30 cellular contexts compared by ENCODE assay signal in genomic region chr1:34974626-34975025, GRCh38. TPM values are rescaled to one million over a fixed set of nuclear protein-coding genes. Genes with fewer than 3 reads are reported as not detected.
"Had no signal": no experiment of that assay in that cellular context is flagged by ENCODE, and none has a peak within 500 bp of the region (broad histone marks: within the 10 kb centered on the region; RNA-seq: fewer than 3 reads in every experiment).

No MANE protein-coding gene starts in this region.

- H3K9me3 ChIP-seq: left lung, lower lobe of right lung, pancreas, prostate gland, suprapubic skin, thoracic aorta, tibial nerve, uterus had no signal

- H3K4me1 Mint-ChIP-seq: mesothelial cell of epicardium had no signal

- H3K4me3 Mint-ChIP-seq: mesothelial cell of epicardium; naive B cell; nephron; neural crest cell; stimulated activated naive CD8-positive, alpha-beta T cell treated with anti-CD3 and anti-CD28 coated beads, Interleukin-15, Interleukin-2, amounts not matched to agents 100 ng/mL and 50 ng/mL, for 24 hours; type B pancreatic cell had no signal

- H3K36me3 Mint-ChIP-seq: type B pancreatic cell had no signal

- H3K27ac Mint-ChIP-seq: mesothelial cell of epicardium; naive B cell; nephron; stimulated activated naive CD8-positive, alpha-beta T cell treated with anti-CD3 and anti-CD28 coated beads, Interleukin-15, Interleukin-2, amounts not matched to agents 100 ng/mL and 50 ng/mL, for 24 hours; type B pancreatic cell had no signal

- H3K9me3 Mint-ChIP-seq: mesothelial cell of epicardium, neural crest cell, type B pancreatic cell had no signal

- DNase-seq: hippocampal formation; kidney; left colon; left lung; lower lobe of right lung; mammary epithelial cell; mesenchymal stem cell; naive B cell; nucleus accumbens; pancreas; posterior cingulate gyrus; retina; right cardiac atrium; stimulated activated CD4-positive, alpha-beta T cell treated with anti-CD3 and anti-CD28 coated beads, Interleukin-12 subunit alpha, Interleukin-12 subunit beta, amount 100 ng/mL, for 4 hours; stimulated activated CD4-positive, alpha-beta T cell treated with anti-CD3 and anti-CD28 coated beads, Interleukin-15, amount 100 ng/mL, for 24 hours; stimulated activated CD4-positive, alpha-beta T cell treated with anti-CD3 and anti-CD28 coated beads, Interleukin-2, amount 100 ng/mL, for 24 hours; stimulated activated CD4-positive, alpha-beta T cell treated with anti-CD3 and anti-CD28 coated beads, Interleukin-4, amount 100 ng/mL, for 1 hour; stimulated activated naive CD4-positive, alpha-beta T cell; uterus had no signal

- ATAC-seq: left colon, left lung, lower lobe of right lung, pancreas, right cardiac atrium, sciatic nerve had no signal

- H3K27me3 Mint-ChIP-seq: naive B cell; stimulated activated naive CD8-positive, alpha-beta T cell treated with anti-CD3 and anti-CD28 coated beads, Interleukin-15, Interleukin-2, amounts not matched to agents 100 ng/mL and 50 ng/mL, for 24 hours; type B pancreatic cell had no signal

RNA-seq across cellular contexts. Expression of gene DLGAP3, which starts 45.2 kb away (rescaled TPM):
- total RNA-seq: osteoblast had no signal
